In genomic region chr21:33707846-33708245, GRCh38 we compare ENCODE assay signal across 26 cellular contexts.
"Had no signal": no experiment of that assay in that cellular context is flagged by ENCODE, and none has a peak within 500 bp of the region (broad histone marks: within the 10 kb centered on the region; RNA-seq: fewer than 3 reads in every experiment).

No MANE protein-coding gene starts in this region.

- FAIRE-seq: endothelial cell of umbilical vein, islet of Langerhans, pancreas, urothelium cell line had no signal

- H3K27me3 ChIP-seq: esophagus muscularis mucosa, foreskin keratinocyte, gastroesophageal sphincter, heart right ventricle, left lung, neutrophil, pancreas, right lobe of liver, tibial nerve, upper lobe of left lung had no signal

- DNase-seq: dermis blood vessel endothelial cell; effector memory CD4-positive, alpha-beta T cell; foreskin keratinocyte; heart right ventricle; hippocampal formation; left cardiac atrium; left lung; mesenchymal stem cell; mucosa of descending colon; naive B cell; pancreas; right lobe of liver; stimulated activated CD4-positive, alpha-beta T cell treated with anti-CD3 and anti-CD28 coated beads, Interleukin-2, amount 100 ng/mL, for 24 hours; stimulated activated CD4-positive, alpha-beta T cell treated with anti-CD3 and anti-CD28 coated beads, Interleukin-4, amount 100 ng/mL, for 24 hours; stimulated activated naive B cell treated with anti-CD40 and anti-IgM and Interleukin-4, amounts not matched to agents 10 μg/mL and 1 μg/mL and 100 μg/mL, for 72 hours; upper lobe of left lung had no signal

- H3K4me1 ChIP-seq: left lung had no signal

- H3K27ac ChIP-seq: coronary artery, esophagus muscularis mucosa, foreskin keratinocyte, gastroesophageal sphincter, heart right ventricle, left lung, neutrophil, pancreas, thoracic aorta, tibial nerve, upper lobe of left lung had no signal

- H3K36me3 ChIP-seq: esophagus muscularis mucosa, gastroesophageal sphincter, heart right ventricle, left lung, neutrophil, pancreas, thoracic aorta, upper lobe of left lung had no signal

- H3K9me3 ChIP-seq: neutrophil, pancreas, right lobe of liver, thoracic aorta had no signal

- ATAC-seq: foreskin keratinocyte; gastroesophageal sphincter; heart right ventricle; left cardiac atrium; left lung; mucosa of descending colon; natural killer cell treated with Interleukin-12 subunit alpha and Interleukin-12 subunit beta and Interleukin-15 and Interleukin-18, amount 100 ng/mL, for 72 hours; pancreas; stimulated activated naive B cell treated with anti-CD40 and anti-IgM and Interleukin-4, amounts not matched to agents 10 μg/mL and 1 μg/mL and 100 μg/mL, for 72 hours had no signal

- H3K4me3 ChIP-seq: coronary artery, esophagus muscularis mucosa, gastroesophageal sphincter, heart right ventricle, left lung, mucosa of descending colon, pancreas, right lobe of liver, thoracic aorta, tibial nerve, upper lobe of left lung had no signal
